1 cellular context compared by ENCODE assay signal in the genomic region with DNA sequence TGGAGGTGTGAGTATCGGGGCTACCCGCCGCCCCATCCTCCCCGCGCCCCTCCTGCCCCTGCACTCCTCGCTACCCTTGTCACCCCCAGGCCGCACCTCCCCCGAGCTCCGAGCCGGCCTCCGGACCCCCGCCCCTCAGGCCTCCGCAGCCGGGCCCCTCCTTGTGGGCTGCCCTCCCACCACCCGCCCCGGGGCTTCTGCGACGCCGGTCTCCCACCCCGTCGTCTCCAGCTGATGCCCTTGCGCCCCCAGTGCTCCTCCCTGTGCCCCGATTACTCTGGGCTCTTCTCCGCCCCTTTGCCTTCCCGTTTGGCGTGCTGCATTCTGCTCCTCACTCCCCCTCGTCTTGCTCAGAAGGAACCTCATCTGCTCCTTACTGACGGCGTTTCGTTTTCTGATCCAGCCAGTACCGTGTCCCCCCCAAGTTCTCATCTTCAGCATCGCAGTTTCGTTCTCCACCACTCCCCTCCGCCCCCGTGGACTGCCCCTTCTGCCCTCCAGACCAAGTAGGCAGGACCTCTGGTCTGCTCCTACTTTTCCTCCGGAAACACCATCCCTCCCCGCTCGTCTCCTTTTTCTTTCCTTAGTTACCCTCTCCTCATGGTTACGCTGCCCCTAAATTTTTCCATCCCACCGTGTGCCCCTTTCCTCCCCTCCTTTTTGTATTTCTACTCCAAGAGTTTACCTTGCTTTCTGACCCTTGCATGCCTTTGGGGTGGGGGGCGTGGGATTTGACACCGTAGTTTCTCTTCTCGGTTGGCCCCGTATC.
TF ChIP-seq lines count a peak whose summit lies in the region.

No MANE protein-coding gene starts in this region.

TF ChIP-seq in GM23338, 12 proteins besides CTCF, POLR2A, EP300 and RAD21 (continued from another document):
- no peak for TF ChIP-seq ZNF462 (CRISPR knock-in tag; IDR thresholded peaks at IDR 0.05)
- no peak for TF ChIP-seq CREB1 (CRISPR knock-in tag; IDR thresholded peaks at IDR 0.05; ENCODE audit: low read depth)
- TF ChIP-seq REST (IDR thresholded peaks at IDR 0.05; ENCODE audit: unreplicated experiment) = no peak
- no peak for TF ChIP-seq ZNF331 (CRISPR knock-in tag; IDR thresholded peaks at IDR 0.05; ENCODE audit: low read depth)
- no peak for TF ChIP-seq ZNF114 (CRISPR knock-in tag; IDR thresholded peaks at IDR 0.05)
